In the genomic region with DNA sequence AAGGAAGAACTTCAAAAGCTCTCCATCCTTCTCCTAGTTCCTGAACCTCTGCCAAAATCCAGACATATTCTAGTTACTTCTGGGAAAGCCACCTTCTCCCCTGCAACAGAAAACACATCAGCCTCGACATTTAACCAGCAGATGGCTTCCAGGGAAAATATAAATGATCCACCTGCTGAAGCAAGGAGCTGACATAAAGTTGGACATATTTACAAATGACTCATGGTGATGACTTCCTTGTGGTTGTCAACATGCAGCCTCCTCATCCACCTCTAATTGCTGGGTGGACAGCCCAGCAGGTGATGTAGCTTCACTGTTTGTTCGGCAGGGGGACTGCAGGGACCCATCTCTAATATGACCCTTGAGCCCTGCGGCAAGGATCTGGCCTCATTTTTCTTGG, we compare ENCODE assay signal across 26 cellular contexts.
DNase-seq lines count a peak whose midpoint lies in the region; ATAC-seq, FAIRE-seq and TF ChIP-seq lines count a peak whose summit lies in the region.
"Had no signal": no experiment of that assay in that cellular context is flagged by ENCODE, and none has a peak within 500 bp of the region (broad histone marks: within the 10 kb centered on the region; RNA-seq: fewer than 3 reads in every experiment).

No MANE protein-coding gene starts in this region.

- FAIRE-seq in urothelium cell line (lab: Jason Lieb, UNC), result no peak
- FAIRE-seq: colon had no signal

- H3K4me1 Mint-ChIP-seq in MCF 10A (ENCODE audit: insufficient read depth, unreplicated experiment), result peaks cover 6% of the 10 kb centered on the region
- H3K4me1 Mint-ChIP-seq: memory B cell had no signal

- H3K4me3 ChIP-seq in breast epithelium, result no peak overlapping the region
- no peak overlapping the region for H3K4me3 ChIP-seq in RWPE2 (ENCODE audit: severe bottlenecking)
- H3K4me3 ChIP-seq: body of pancreas, esophagus muscularis mucosa, stomach, tibial nerve had no signal

- H3K36me3 Mint-ChIP-seq in MCF 10A (ENCODE audit: insufficient read depth, unreplicated experiment), result no peaks in the 10 kb centered on the region
- H3K36me3 Mint-ChIP-seq: memory B cell had no signal

- H3K27me3 Mint-ChIP-seq in MCF 10A (ENCODE audit: insufficient read depth, unreplicated experiment), result no peaks in the 10 kb centered on the region

- TF ChIP-seq CTCF in MCF 10A (IDR thresholded peaks at IDR 0.05; ENCODE audit: unreplicated experiment), result no peak
- no peak for TF ChIP-seq CTCF in breast epithelium (IDR thresholded peaks at IDR 0.05)
- TF ChIP-seq CTCF in RWPE2 (IDR thresholded peaks at IDR 0.05; ENCODE audit: poor library complexity, severe bottlenecking), result no peak

- POLR2A ChIA-PET in MCF 10A (lab: Yijun Ruan, JAX), result interaction anchor here (0.6 kb wide), 1 partner anchor 630 kb away, joined by 4 read pairs; no protein-coding TSS in a partner anchor

- H3K27ac ChIP-seq in breast epithelium, result no peak overlapping the region
- H3K27ac ChIP-seq in RWPE2 (ENCODE audit: poor library complexity, severe bottlenecking), result no peak overlapping the region
- H3K27ac ChIP-seq in epithelial cell of prostate, result no peak overlapping the region
- H3K27ac ChIP-seq: 22Rv1, body of pancreas, esophagus muscularis mucosa, neutrophil, stomach, tibial nerve had no signal

- H3K27ac Mint-ChIP-seq in MCF 10A (ENCODE audit: low read depth, unreplicated experiment), result no peak overlapping the region
- H3K27ac Mint-ChIP-seq: activated CD8-positive, alpha-beta T cell treated with anti-CD3 and anti-CD28 coated beads, Interleukin-2, amount 10 ng/mL, durations not matched to agents 7 days and 5 days; memory B cell; T-helper 1 cell treated with Interleukin-12 subunit alpha and Interleukin-12 subunit beta and Interleukin-4 antibody, amounts not matched to agents 30 μg/mL and 1 μg/mL, for 36 hours had no signal

- H3K27me3 ChIP-seq in breast epithelium (no peaks in the 10 kb centered on the region), RWPE2 (ENCODE audit: insufficient read depth, poor library complexity, severe bottlenecking) (no peaks in the 10 kb centered on the region)
- H3K27me3 ChIP-seq: body of pancreas, esophagus muscularis mucosa, neutrophil, stomach, tibial nerve had no signal

- no peak overlapping the region for H3K4me3 Mint-ChIP-seq in MCF 10A (ENCODE audit: unreplicated experiment)
- H3K4me3 Mint-ChIP-seq: activated CD8-positive, alpha-beta T cell treated with anti-CD3 and anti-CD28 coated beads, Interleukin-2, amount 10 ng/mL, durations not matched to agents 7 days and 5 days; memory B cell; T-helper 1 cell treated with Interleukin-12 subunit alpha and Interleukin-12 subunit beta and Interleukin-4 antibody, amounts not matched to agents 30 μg/mL and 1 μg/mL, for 36 hours had no signal

- ATAC-seq in RWPE2 (ENCODE audit: low read depth) (peak; percentile 35; the same call in 1 of the 3 replicates), HG03442 (IDR thresholded peaks at IDR 0.05; ENCODE audit: unreplicated experiment) (no peak), HG03571 (IDR thresholded peaks at IDR 0.05; ENCODE audit: unreplicated experiment) (no peak)
- ATAC-seq: activated CD8-positive, alpha-beta T cell treated with anti-CD3 and anti-CD28 coated beads, Interleukin-2, amount 10 ng/mL, durations not matched to agents 7 days and 5 days; body of pancreas; HCT116 had no signal

- intact Hi-C loops in MCF 10A (cut with micrococcal nuclease), result no loop called here
- intact Hi-C loops in breast epithelium (cut with DNase I; ENCODE audit: low total_unique reads), result no loop called here

- H3K9me3 ChIP-seq in breast epithelium, result no peaks in the 10 kb centered on the region
- no peaks in the 10 kb centered on the region for H3K9me3 ChIP-seq in RWPE2 (ENCODE audit: severe bottlenecking)
- H3K9me3 ChIP-seq: body of pancreas, esophagus muscularis mucosa, neutrophil, stomach, tibial nerve had no signal

- CTCF ChIA-PET in MCF 10A (lab: Yijun Ruan, JAX), result interaction anchor here (0.7 to 0.8 kb wide), 2 partner anchors 13 to 436 kb away, joined by 3 read pairs; no protein-coding TSS in a partner anchor

- H3K9me3 Mint-ChIP-seq in MCF 10A (ENCODE audit: unreplicated experiment), result no peaks in the 10 kb centered on the region
- H3K9me3 Mint-ChIP-seq: T-helper 1 cell treated with Interleukin-12 subunit alpha and Interleukin-12 subunit beta and Interleukin-4 antibody, amounts not matched to agents 30 μg/mL and 1 μg/mL, for 36 hours had no signal

- H3K36me3 ChIP-seq in breast epithelium (no peaks in the 10 kb centered on the region), RWPE2 (ENCODE audit: low read depth) (no peaks in the 10 kb centered on the region)
- H3K36me3 ChIP-seq: esophagus muscularis mucosa, neutrophil, stomach, tibial nerve had no signal

- peak; percentile 24 for DNase-seq in MCF 10A (ENCODE audit: unreplicated experiment)
- DNase-seq in breast epithelium (ENCODE audit: low spot score in 2 of 2), result no peak
- no peak for DNase-seq in RWPE2 (ENCODE audit: low spot score)
- peak; percentile 18 for DNase-seq in epithelial cell of prostate (ENCODE audit: low read depth, low spot score)
- DNase-seq in urothelium cell line (ENCODE audit: low spot score), result peak; percentile 40
- DNase-seq in NCI-H187 treated with DMSO at 0.1 percent for 48 hours (lab: John Stamatoyannopoulos, UW), result no peak
- DNase-seq: activated CD8-positive, alpha-beta T cell treated with anti-CD3 and anti-CD28 coated beads, Interleukin-2, amount 10 ng/mL, durations not matched to agents 7 days and 5 days; activated effector memory CD4-positive, alpha-beta T cell treated with anti-CD3 and anti-CD28 coated beads, Interleukin-2, amount 50 U/mL, for 16 hours; activated T-cell treated with anti-CD3 and anti-CD28 coated beads for 4 hours; body of pancreas; effector CD8-positive, alpha-beta T cell; glutamatergic neuron; left cardiac atrium; NCI-H1436 treated with DMSO at 0.1 percent for 48 hours; stimulated activated CD8-positive, alpha-beta memory T cell treated with anti-CD3 and anti-CD28 coated beads, Interleukin-4, amount 100 ng/mL, for 48 hours; stomach had no signal

- BruUV-seq in MCF 10A (replicated peaks; lab: Mats Ljungman, UMichigan), result no TSS peak

- no peak for TF ChIP-seq POLR2A in breast epithelium (IDR thresholded peaks at IDR 0.05)

- H3K4me1 ChIP-seq in breast epithelium, result no peaks in the 10 kb centered on the region
- no peaks in the 10 kb centered on the region for H3K4me1 ChIP-seq in RWPE2 (ENCODE audit: insufficient read depth, poor library complexity, severe bottlenecking)
- H3K4me1 ChIP-seq: body of pancreas, stomach had no signal

Comparison
In these comparisons a context has a peak if more than half of its experiments do, and no peak if none do; other contexts are left out.
1. DNase-seq: peak in MCF 10A (single experiment), epithelial cell of prostate (single experiment) and urothelium cell line (single experiment); none in breast epithelium (0 of 2), RWPE2 (single experiment) and NCI-H187 treated with DMSO at 0.1 percent for 48 hours (single experiment).